10 cellular contexts compared by ENCODE assay signal in the genomic region with DNA sequence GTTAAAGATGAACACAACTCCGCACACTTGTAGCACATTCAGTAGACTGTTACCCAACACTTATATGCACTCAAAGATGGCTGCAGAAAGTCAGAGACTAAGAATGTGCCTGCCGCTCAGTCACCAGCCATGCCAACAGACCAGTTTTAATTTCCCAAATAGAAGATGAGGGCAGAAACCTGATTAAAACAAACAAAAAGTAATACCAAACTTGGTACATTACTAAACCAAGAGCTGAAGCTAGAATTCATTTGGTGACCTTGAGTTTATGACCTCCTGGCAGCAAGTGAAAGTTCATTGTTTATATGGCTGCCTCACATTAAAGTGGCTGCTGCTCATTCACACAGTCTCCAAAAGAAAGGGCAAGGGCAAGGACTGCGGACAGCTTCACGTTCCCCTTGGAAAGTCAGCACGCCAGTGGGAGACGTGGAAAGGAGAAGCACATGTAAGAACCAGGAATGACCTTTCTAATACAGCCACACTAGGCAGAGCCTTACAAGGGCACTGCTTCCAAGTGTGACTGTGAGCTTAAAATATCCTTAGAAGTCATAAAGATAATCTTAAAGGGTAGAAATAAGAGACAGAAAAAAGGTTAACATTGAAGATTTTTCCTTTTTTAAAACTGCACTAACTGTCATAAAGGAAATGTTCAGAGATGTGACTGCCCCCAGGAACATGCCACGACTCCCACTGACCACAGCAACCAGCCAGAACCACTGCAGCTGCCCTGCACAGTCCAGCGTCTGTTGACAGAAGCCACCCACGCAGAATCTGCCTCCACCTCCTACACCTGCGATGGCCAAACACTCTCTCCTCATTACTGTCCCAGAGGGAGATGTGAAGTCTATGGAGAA.
A peak's percentile ranks its signal among the peaks of the same experiment; 100 is the strongest.
DNase-seq lines count a peak whose midpoint lies in the region; ATAC-seq, FAIRE-seq and TF ChIP-seq lines count a peak whose summit lies in the region.
"Had no signal": no experiment of that assay in that cellular context is flagged by ENCODE, and none has a peak within 500 bp of the region (broad histone marks: within the 10 kb centered on the region; RNA-seq: fewer than 3 reads in every experiment).

No MANE protein-coding gene starts in this region.

- ATAC-seq in activated CD4-positive, alpha-beta T cell treated with anti-CD3 and anti-CD28 coated beads for 36 hours: no peak
- peak; percentile 41 for ATAC-seq in thoracic aorta (ENCODE audit: insufficient number of reproducible peaks, low FRiP score, low read depth)

- no peak overlapping the region for H3K4ac ChIP-seq in mesendoderm (ENCODE audit: low read depth, low read length)

- no peak overlapping the region for H4K5ac ChIP-seq in mesendoderm (ENCODE audit: low read length)

- no peak overlapping the region for H2BK120ac ChIP-seq in mesendoderm (ENCODE audit: low read depth, low read length)

- peaks cover 82% of the 10 kb centered on the region for H3K4me1 Mint-ChIP-seq in activated CD4-positive, alpha-beta T cell treated with anti-CD3 and anti-CD28 coated beads for 36 hours

- no peak for TF ChIP-seq POLR2A in esophagus muscularis mucosa (IDR thresholded peaks at IDR 0.05; ENCODE audit: low read depth)

- H3K4me3 ChIP-seq in esophagus muscularis mucosa (peak overlapping the region in 3 of 4 donors; percentile 17 to 29 (median 28)), mucosa of rectum (ENCODE audit: low read length in 2 of 2) (peak overlapping the region in 1 of 2 donors; percentile 17), thoracic aorta (peak overlapping the region; percentile 46), mesendoderm (ENCODE audit: low read length) (no peak overlapping the region)

- H3K56ac ChIP-seq in mesendoderm (ENCODE audit: low read length): no peak overlapping the region

- no peak overlapping the region for H3K4me3 Mint-ChIP-seq in activated CD4-positive, alpha-beta T cell treated with anti-CD3 and anti-CD28 coated beads for 36 hours

- no peak for TF ChIP-seq EP300 in esophagus muscularis mucosa (IDR thresholded peaks at IDR 0.05)

- FAIRE-seq in urothelium cell line (lab: Jason Lieb, UNC): no peak
- FAIRE-seq: A204.1 had no signal

- no peaks in the 10 kb centered on the region for H3K27me3 Mint-ChIP-seq in activated CD4-positive, alpha-beta T cell treated with anti-CD3 and anti-CD28 coated beads for 36 hours

- intact Hi-C loops in activated CD4-positive, alpha-beta T cell treated with anti-CD3 and anti-CD28 coated beads for 36 hours (cut with DNase I, micrococcal nuclease): no loop called here
- intact Hi-C loops in esophagus muscularis mucosa (cut with DNase I): no loop called here

- 39% methylated on average over 10 of the region's 10 CpGs for WGBS in esophagus muscularis mucosa
- no CpG with 5 or more reads among the region's 10 CpGs for WGBS in mesendoderm (ENCODE audit: extremely low coverage, insufficient coverage, low lambda C conversion rate)

- H2AK5ac ChIP-seq in mesendoderm (ENCODE audit: low read length): no peak overlapping the region

- H3K4me2 ChIP-seq in mesendoderm (ENCODE audit: low read length): no peak overlapping the region

- H2BK5ac ChIP-seq in mesendoderm (ENCODE audit: low read length): no peak overlapping the region

- H3K79me1 ChIP-seq in mesendoderm (ENCODE audit: low read length): peaks cover 51% of the 10 kb centered on the region

- CTCF ChIA-PET in activated CD4-positive, alpha-beta T cell treated with anti-CD3 and anti-CD28 coated beads for 36 hours (lab: Charles Lee): interaction anchor here (0.8 to 2.7 kb wide), 6 partner anchors 16 to 150 kb away, joined by 3 to 10 read pairs (median 4); no protein-coding TSS in a partner anchor

- H3K27ac ChIP-seq in esophagus muscularis mucosa (replicated peaks in 1 of 4) (peak overlapping the region; percentile 65 to 80 (median 74)), mucosa of rectum (ENCODE audit: low read depth in 2 of 2, low read length in 2 of 2) (peak overlapping the region; percentile 31 to 56), thoracic aorta (peak overlapping the region; percentile 26 to 32), mesendoderm (ENCODE audit: low read depth, low read length) (no peak overlapping the region)

- TF ChIP-seq CTCF in esophagus muscularis mucosa (IDR thresholded peaks at IDR 0.05) (no peak), thoracic aorta (IDR thresholded peaks at IDR 0.05) (no peak)

- no peak overlapping the region for H2BK15ac ChIP-seq in mesendoderm (replicated peaks; ENCODE audit: low read depth)

- H4K8ac ChIP-seq in mesendoderm (ENCODE audit: low read depth, low read length): no peak overlapping the region

- no peak overlapping the region for H3K23ac ChIP-seq in mesendoderm (ENCODE audit: low read length)

- H3K27me3 ChIP-seq in esophagus muscularis mucosa (no peaks in the 10 kb centered on the region), mucosa of rectum (ENCODE audit: control insufficient read depth in 2 of 2, insufficient read depth in 2 of 2, low read length in 2 of 2) (no peaks in the 10 kb centered on the region), thoracic aorta (replicated peaks; ENCODE audit: insufficient read depth) (no peaks in the 10 kb centered on the region), mesendoderm (ENCODE audit: insufficient read depth, low read length, poor library complexity) (no peaks in the 10 kb centered on the region)

- H3K27ac Mint-ChIP-seq in activated CD4-positive, alpha-beta T cell treated with anti-CD3 and anti-CD28 coated beads for 36 hours: peak overlapping the region; percentile 43

- H3K79me2 ChIP-seq in mesendoderm (ENCODE audit: control insufficient read depth, insufficient read depth, low read length): peaks cover 60% of the 10 kb centered on the region

- no peaks in the 10 kb centered on the region for H3K9me3 Mint-ChIP-seq in activated CD4-positive, alpha-beta T cell treated with anti-CD3 and anti-CD28 coated beads for 36 hours (ENCODE audit: low read depth)
- H3K9me3 Mint-ChIP-seq: neural crest cell had no signal

- H3K36me3 ChIP-seq in esophagus muscularis mucosa: peaks cover 0 to 8% (median 0%) of the 10 kb centered on the region in 4 donors
- peaks cover 3 to 14% of the 10 kb centered on the region in 2 donors for H3K36me3 ChIP-seq in mucosa of rectum (ENCODE audit: control insufficient read depth in 2 of 2, insufficient read depth in 2 of 2, low read length in 2 of 2)
- H3K36me3 ChIP-seq in thoracic aorta: no peaks in the 10 kb centered on the region
- peaks cover 1% of the 10 kb centered on the region for H3K36me3 ChIP-seq in mesendoderm (ENCODE audit: control insufficient read depth, insufficient read depth, low read length)

- H3K18ac ChIP-seq in mesendoderm (ENCODE audit: low read length): no peak overlapping the region

- H3K36me3 Mint-ChIP-seq in activated CD4-positive, alpha-beta T cell treated with anti-CD3 and anti-CD28 coated beads for 36 hours (ENCODE audit: low read depth): peaks cover 48% of the 10 kb centered on the region

- DNase-seq in activated CD4-positive, alpha-beta T cell treated with anti-CD3 and anti-CD28 coated beads for 36 hours: no peak
- DNase-seq in activated CD4-positive, alpha-beta T cell treated with anti-CD3 and anti-CD28 coated beads for 48 hours: no peak
- DNase-seq in esophagus muscularis mucosa (ENCODE audit: extremely low spot score) (no peak), thoracic aorta (ENCODE audit: low spot score) (no peak), urothelium cell line (ENCODE audit: low spot score) (no peak), mesendoderm (no peak), DMS79 treated with DMSO at 0.1 percent for 48 hours (lab: John Stamatoyannopoulos, UW) (no peak)

- H3K9me3 ChIP-seq in esophagus muscularis mucosa (no peaks in the 10 kb centered on the region), mucosa of rectum (ENCODE audit: control insufficient read depth in 2 of 2, low read length in 2 of 2) (no peaks in the 10 kb centered on the region), thoracic aorta (no peaks in the 10 kb centered on the region)

- POLR2A ChIA-PET in activated CD4-positive, alpha-beta T cell treated with anti-CD3 and anti-CD28 coated beads for 36 hours (lab: Charles Lee): interaction anchor here (1.8 kb wide), 1 partner anchor 54 kb away, joined by 3 read pairs; no protein-coding TSS in a partner anchor

- peaks cover 70 to 91% (median 79%) of the 10 kb centered on the region in 4 donors for H3K4me1 ChIP-seq in esophagus muscularis mucosa
- peaks cover 44 to 47% of the 10 kb centered on the region in 2 donors for H3K4me1 ChIP-seq in mucosa of rectum (ENCODE audit: control insufficient read depth in 2 of 2, insufficient read depth in 2 of 2, low read length in 2 of 2)
- peaks cover 34 to 55% of the 10 kb centered on the region in 2 donors for H3K4me1 ChIP-seq in thoracic aorta (ENCODE audit: control insufficient read depth in 1 of 2, low read depth in 2 of 2)
- peaks cover 21% of the 10 kb centered on the region for H3K4me1 ChIP-seq in mesendoderm (ENCODE audit: control insufficient read depth, low read depth, low read length)

- peak overlapping the region in 1 of 2 donors; percentile 13 for H3K9ac ChIP-seq in mucosa of rectum (ENCODE audit: low read depth in 1 of 2, low read length in 2 of 2)
- no peak overlapping the region for H3K9ac ChIP-seq in mesendoderm (ENCODE audit: low read length)
